ENCODE assay signal across 29 cellular contexts in genomic region chr9:18550286-18550685, GRCh38.
"Had no signal": no experiment of that assay in that cellular context is flagged by ENCODE, and none has a peak within 500 bp of the region (broad histone marks: within the 10 kb centered on the region; RNA-seq: fewer than 3 reads in every experiment).

No MANE protein-coding gene starts in this region.

- ATAC-seq: activated CD4-positive, CD25-positive, alpha-beta regulatory T cell treated with anti-CD3 and anti-CD28 coated beads, Interleukin-2, amount 50 U/mL, for 24 hours; activated naive CD4-positive, alpha-beta T cell treated with anti-CD3 and anti-CD28 coated beads, Interleukin-2, amount 50 U/mL, for 72 hours; activated T-cell treated with anti-CD3 and anti-CD28 coated beads, Interleukin-2, amount 50 U/mL, for 72 hours; body of pancreas; effector memory CD8-positive, alpha-beta T cell; foreskin keratinocyte; gastrocnemius medialis; heart left ventricle; T-helper 17 cell had no signal

- H3K4me1 Mint-ChIP-seq: activated B cell treated with CpG ODN at 0.5 μM for 24 hours; activated CD4-positive, alpha-beta memory T cell treated with anti-CD3 and anti-CD28 coated beads, Interleukin-2, amount 10 ng/mL, durations not matched to agents 7 days and 5 days; activated naive CD4-positive, alpha-beta T cell treated with anti-CD3 and anti-CD28 coated beads, Interleukin-2, amount 10 ng/mL, durations not matched to agents 7 days and 5 days; activated naive CD8-positive, alpha-beta T cell treated with anti-CD3 and anti-CD28 coated beads, Interleukin-2, amount 10 ng/mL, durations not matched to agents 7 days and 5 days; T-helper 17 cell had no signal

- H3K27ac Mint-ChIP-seq: activated B cell treated with CpG ODN at 0.5 μM for 24 hours; activated CD4-positive, alpha-beta memory T cell treated with anti-CD3 and anti-CD28 coated beads, Interleukin-2, amount 10 ng/mL, durations not matched to agents 7 days and 5 days; activated naive CD4-positive, alpha-beta T cell treated with anti-CD3 and anti-CD28 coated beads, Interleukin-2, amount 10 ng/mL, durations not matched to agents 7 days and 5 days; activated naive CD4-positive, alpha-beta T cell treated with anti-CD3 and anti-CD28 coated beads, Interleukin-2, amount 50 U/mL, for 72 hours; activated naive CD8-positive, alpha-beta T cell treated with anti-CD3 and anti-CD28 coated beads, Interleukin-2, amount 10 ng/mL, durations not matched to agents 7 days and 5 days; activated T-cell treated with anti-CD3 and anti-CD28 coated beads, Interleukin-2, amount 50 U/mL, for 24 hours; activated T-cell treated with anti-CD3 and anti-CD28 coated beads, Interleukin-2, amount 50 U/mL, for 72 hours; effector memory CD8-positive, alpha-beta T cell; T-helper 17 cell had no signal

- H3K27me3 Mint-ChIP-seq: activated B cell treated with CpG ODN at 0.5 μM for 24 hours; activated CD4-positive, alpha-beta memory T cell treated with anti-CD3 and anti-CD28 coated beads, Interleukin-2, amount 10 ng/mL, durations not matched to agents 7 days and 5 days; activated naive CD4-positive, alpha-beta T cell treated with anti-CD3 and anti-CD28 coated beads, Interleukin-2, amount 10 ng/mL, durations not matched to agents 7 days and 5 days; activated naive CD8-positive, alpha-beta T cell treated with anti-CD3 and anti-CD28 coated beads, Interleukin-2, amount 10 ng/mL, durations not matched to agents 7 days and 5 days; activated T-cell treated with anti-CD3 and anti-CD28 coated beads, Interleukin-2, amount 50 U/mL, for 24 hours; effector memory CD8-positive, alpha-beta T cell; T-helper 17 cell had no signal

- H3K4me1 ChIP-seq: body of pancreas, foreskin keratinocyte, gastrocnemius medialis had no signal

- H3K4me3 ChIP-seq: ascending aorta, body of pancreas, esophagus muscularis mucosa, gastrocnemius medialis, heart left ventricle had no signal

- DNase-seq: activated B cell treated with CpG ODN at 0.5 μM for 24 hours; activated CD4-positive, alpha-beta memory T cell treated with anti-CD3 and anti-CD28 coated beads, Interleukin-2, amount 10 ng/mL, durations not matched to agents 7 days and 5 days; activated CD4-positive, alpha-beta T cell treated with anti-CD3 and anti-CD28 coated beads for 48 hours; activated CD4-positive, alpha-beta T cell treated with anti-CD3 and anti-CD28 coated beads, Interleukin-2, amount 50 U/mL, for 4 hours; activated CD8-positive, alpha-beta memory T cell treated with anti-CD3 and anti-CD28 coated beads, Interleukin-2, amount 50 U/mL, for 48 hours; activated gamma-delta T cell; activated naive CD4-positive, alpha-beta T cell; activated naive CD4-positive, alpha-beta T cell treated with anti-CD3 and anti-CD28 coated beads, Interleukin-2, amount 10 ng/mL, durations not matched to agents 7 days and 5 days; activated naive CD8-positive, alpha-beta T cell treated with anti-CD3 and anti-CD28 coated beads, Interleukin-2, amount 10 ng/mL, durations not matched to agents 7 days and 5 days; activated T-cell treated with anti-CD3 and anti-CD28 coated beads for 4 hours; activated T-cell treated with anti-CD3 and anti-CD28 coated beads, Interleukin-2, amount 50 U/mL, for 24 hours; activated T-cell treated with anti-CD3 and anti-CD28 coated beads, Interleukin-2, amount 50 U/mL, for 72 hours; body of pancreas; caudate nucleus; cortex of kidney; dermis blood vessel endothelial cell; effector CD4-positive, alpha-beta T cell; effector memory CD8-positive, alpha-beta T cell; erythroblast; gastrocnemius medialis; glutamatergic neuron; heart left ventricle; T-helper 1 cell; T-helper 17 cell had no signal

- H3K4me3 Mint-ChIP-seq: activated B cell treated with CpG ODN at 0.5 μM for 24 hours; activated CD4-positive, alpha-beta memory T cell treated with anti-CD3 and anti-CD28 coated beads, Interleukin-2, amount 10 ng/mL, durations not matched to agents 7 days and 5 days; activated naive CD4-positive, alpha-beta T cell treated with anti-CD3 and anti-CD28 coated beads, Interleukin-2, amount 10 ng/mL, durations not matched to agents 7 days and 5 days; activated naive CD8-positive, alpha-beta T cell treated with anti-CD3 and anti-CD28 coated beads, Interleukin-2, amount 10 ng/mL, durations not matched to agents 7 days and 5 days; activated T-cell treated with anti-CD3 and anti-CD28 coated beads, Interleukin-2, amount 50 U/mL, for 24 hours; activated T-cell treated with anti-CD3 and anti-CD28 coated beads, Interleukin-2, amount 50 U/mL, for 72 hours; effector memory CD8-positive, alpha-beta T cell; T-helper 17 cell had no signal

- H3K9me3 Mint-ChIP-seq: activated B cell treated with CpG ODN at 0.5 μM for 24 hours; activated CD4-positive, alpha-beta memory T cell treated with anti-CD3 and anti-CD28 coated beads, Interleukin-2, amount 10 ng/mL, durations not matched to agents 7 days and 5 days; activated naive CD4-positive, alpha-beta T cell treated with anti-CD3 and anti-CD28 coated beads, Interleukin-2, amount 10 ng/mL, durations not matched to agents 7 days and 5 days; activated naive CD8-positive, alpha-beta T cell treated with anti-CD3 and anti-CD28 coated beads, Interleukin-2, amount 10 ng/mL, durations not matched to agents 7 days and 5 days; activated T-cell treated with anti-CD3 and anti-CD28 coated beads, Interleukin-2, amount 50 U/mL, for 24 hours had no signal

- H3K36me3 Mint-ChIP-seq: activated naive CD4-positive, alpha-beta T cell treated with anti-CD3 and anti-CD28 coated beads, Interleukin-2, amount 10 ng/mL, durations not matched to agents 7 days and 5 days; activated naive CD4-positive, alpha-beta T cell treated with anti-CD3 and anti-CD28 coated beads, Interleukin-2, amount 50 U/mL, for 72 hours; activated naive CD8-positive, alpha-beta T cell treated with anti-CD3 and anti-CD28 coated beads, Interleukin-2, amount 10 ng/mL, durations not matched to agents 7 days and 5 days had no signal

- H3K27me3 ChIP-seq: ascending aorta, body of pancreas, esophagus muscularis mucosa, foreskin keratinocyte, gastrocnemius medialis, heart left ventricle had no signal

- H3K9me3 ChIP-seq: ascending aorta, body of pancreas, esophagus muscularis mucosa had no signal

- H3K36me3 ChIP-seq: ascending aorta, esophagus muscularis mucosa, gastrocnemius medialis, heart left ventricle had no signal

- H3K27ac ChIP-seq: ascending aorta, body of pancreas, esophagus muscularis mucosa, foreskin keratinocyte, gastrocnemius medialis, heart left ventricle had no signal
